Comparison of ENCODE assay signal across 10 cellular contexts in genomic region chr7:131554880-131555516, GRCh38. TPM values are rescaled to one million over a fixed set of nuclear protein-coding genes. Genes with fewer than 3 reads are reported as not detected.
DNase-seq lines count a peak whose midpoint lies in the region; ATAC-seq, FAIRE-seq and TF ChIP-seq lines count a peak whose summit lies in the region.
"Had no signal": no experiment of that assay in that cellular context is flagged by ENCODE, and none has a peak within 500 bp of the region (broad histone marks: within the 10 kb centered on the region; RNA-seq: fewer than 3 reads in every experiment).

No MANE protein-coding gene starts in this region.

- no peak overlapping the region for H3K4me3 ChIP-seq in mammary epithelial cell (replicated peaks in 1 of 3; ENCODE audit: insufficient read depth in 1 of 3, low read depth in 2 of 3, low read length in 3 of 3)
- H3K4me3 ChIP-seq in GM12878 = no peak overlapping the region
- H3K4me3 ChIP-seq in urinary bladder (ENCODE audit: low read depth, low read length) = peak overlapping the region; percentile 61

- TF ChIP-seq EP300 in GM12878 (IDR thresholded peaks at IDR 0.05; ENCODE audit: borderline replicate concordance in 1 of 2, control insufficient read depth in 1 of 2, low read depth in 2 of 2, low read length in 2 of 2) = no peak

- H3K4me1 Mint-ChIP-seq in MCF 10A (ENCODE audit: insufficient read depth, unreplicated experiment) (no peaks in the 10 kb centered on the region), mesothelial cell of epicardium (peaks cover 46% of the 10 kb centered on the region)

- H3K27me3 ChIP-seq in mammary epithelial cell (ENCODE audit: insufficient read depth, low read length) (peaks cover 39% of the 10 kb centered on the region), GM12878 (replicated peaks in 1 of 2; ENCODE audit: control insufficient read depth in 2 of 2, insufficient read depth in 2 of 2, low read length in 1 of 2) (peaks cover 8 to 36% of the 10 kb centered on the region in 2 experiments)

- WGBS in mammary epithelial cell (ENCODE audit: low coverage, missing lambda C conversion rate) = 97% methylated on average over 6 of the region's 12 CpGs
- WGBS in GM12878 (ENCODE audit: insufficient coverage, insufficient replicate concordance, low lambda C conversion rate, missing lambda C conversion rate) = 52% methylated on average over 12 of the region's 12 CpGs
- 62% methylated on average over 12 of the region's 12 CpGs for WGBS in urinary bladder

- no TSS peak for BruUV-seq in MCF 10A (replicated peaks; lab: Mats Ljungman, UMichigan)
- BruUV-seq in mammary epithelial cell (replicated peaks; lab: Mats Ljungman, UMichigan) = no TSS peak
- BruUV-seq in GM12878 (replicated peaks; lab: Mats Ljungman, UMichigan) = no TSS peak

- intact Hi-C loops in MCF 10A (cut with micrococcal nuclease) (no loop called here), mammary epithelial cell (cut with micrococcal nuclease) (no loop called here), GM12878 (cut with micrococcal nuclease; ENCODE audit: unreplicated experiment) (no loop called here)

- no peaks in the 10 kb centered on the region for H3K9me3 Mint-ChIP-seq in MCF 10A (ENCODE audit: unreplicated experiment)
- no peaks in the 10 kb centered on the region for H3K9me3 Mint-ChIP-seq in mesothelial cell of epicardium
- H3K9me3 Mint-ChIP-seq: activated naive CD8-positive, alpha-beta T cell treated with anti-CD3 and anti-CD28 coated beads, Interleukin-2, amount 10 ng/mL, durations not matched to agents 7 days and 5 days had no signal

- CTCF ChIA-PET in MCF 10A (lab: Yijun Ruan, JAX) = interaction anchor here (0.7 to 2.6 kb wide), 2 partner anchors 42 to 643 kb away, joined by 3 to 10 read pairs; no protein-coding TSS in a partner anchor
- CTCF ChIA-PET in mammary epithelial cell (lab: Charles Lee; ENCODE audit: low non-redundant PET) = no interaction called here
- CTCF ChIA-PET in GM12878 (lab: Yijun Ruan, JAX) = interaction anchor here (1.4 to 1.9 kb wide), 2 partner anchors 8 to 17 kb away, joined by 3 to 5 read pairs; no protein-coding TSS in a partner anchor

- TF ChIP-seq POLR2A in GM12878 (IDR thresholded peaks at IDR 0.05; ENCODE audit: low read depth, low read length) = no peak

- H4K20me1 ChIP-seq in mammary epithelial cell (ENCODE audit: insufficient read depth, low read length) = no peaks in the 10 kb centered on the region
- peaks cover 5% of the 10 kb centered on the region; the same call in 1 of the 2 replicates for H4K20me1 ChIP-seq in GM12878 (ENCODE audit: control insufficient read depth, insufficient read depth)

- RAD21 ChIA-PET in GM12878 (lab: Charles Lee; ENCODE audit: unreplicated experiment) = no interaction called here

- H3K79me2 ChIP-seq in mammary epithelial cell (ENCODE audit: insufficient read depth, low read length) = no peaks in the 10 kb centered on the region
- H3K79me2 ChIP-seq in GM12878 (ENCODE audit: control insufficient read depth, insufficient read depth, low read length) = no peaks in the 10 kb centered on the region

- no peak overlapping the region for H3K9ac ChIP-seq in mammary epithelial cell (ENCODE audit: insufficient read depth, low read length)
- H3K9ac ChIP-seq in GM12878 (ENCODE audit: control insufficient read depth, insufficient read depth, low read length) = no peak overlapping the region

- TF ChIP-seq CTCF in MCF 10A (IDR thresholded peaks at IDR 0.05; ENCODE audit: unreplicated experiment) (no peak), mammary epithelial cell (conservative IDR thresholded peaks at IDR 0.05 in 1 of 2, IDR thresholded peaks at IDR 0.05 in 1 of 2; ENCODE audit: extremely low read depth in 1 of 2, insufficient read depth in 1 of 2, low read depth in 1 of 2, low read length in 2 of 2) (no peak), GM12878 (IDR thresholded peaks at IDR 0.05 in 2 of 3, conservative IDR thresholded peaks at IDR 0.05 in 1 of 3; ENCODE audit: control insufficient read depth in 2 of 3, extremely low read depth in 1 of 3, insufficient read depth in 1 of 3, low read depth in 3 of 3, low read length in 3 of 3) (no peak), mesothelial cell of epicardium (IDR thresholded peaks at IDR 0.05; ENCODE audit: unreplicated experiment) (no peak)

- H3K4me1 ChIP-seq in mammary epithelial cell (ENCODE audit: insufficient read depth, low read length) (peaks cover 16% of the 10 kb centered on the region), GM12878 (ENCODE audit: control insufficient read depth, insufficient read depth, low read length) (peaks cover 10% of the 10 kb centered on the region), urinary bladder (ENCODE audit: insufficient read depth) (no peaks in the 10 kb centered on the region)

- TF ChIP-seq RAD21 in GM12878 (IDR thresholded peaks at IDR 0.05; ENCODE audit: insufficient read depth, low read depth, low read length) = no peak

- no peak overlapping the region for H3K27ac Mint-ChIP-seq in MCF 10A (ENCODE audit: low read depth, unreplicated experiment)
- H3K27ac Mint-ChIP-seq in mesothelial cell of epicardium = peak overlapping the region; percentile 26
- H3K27ac Mint-ChIP-seq: activated naive CD8-positive, alpha-beta T cell treated with anti-CD3 and anti-CD28 coated beads, Interleukin-2, amount 10 ng/mL, durations not matched to agents 7 days and 5 days had no signal

- in situ Hi-C loops in mammary epithelial cell (cut with MboI; ENCODE audit: low sequenced_read_pairs in 2 of 2) (no loop called here), GM12878 (cut with MboI) (no loop called here)

- dilution Hi-C loops in mammary epithelial cell (cut with HindIII; ENCODE audit: low sequenced_read_pairs) = no loop called here

- H3K27me3 Mint-ChIP-seq in MCF 10A (ENCODE audit: insufficient read depth, unreplicated experiment) (peaks cover 21% of the 10 kb centered on the region), mesothelial cell of epicardium (ENCODE audit: low read depth) (peaks cover 52% of the 10 kb centered on the region)

- H3K4me2 ChIP-seq in mammary epithelial cell (ENCODE audit: insufficient read depth, low read depth, low read length) (no peak overlapping the region), GM12878 (ENCODE audit: control insufficient read depth, insufficient read depth) (no peak overlapping the region)

- H3K36me3 Mint-ChIP-seq in MCF 10A (ENCODE audit: insufficient read depth, unreplicated experiment) (no peaks in the 10 kb centered on the region), mesothelial cell of epicardium (no peaks in the 10 kb centered on the region)
- H3K36me3 Mint-ChIP-seq: activated naive CD8-positive, alpha-beta T cell treated with anti-CD3 and anti-CD28 coated beads, Interleukin-2, amount 10 ng/mL, durations not matched to agents 7 days and 5 days had no signal

- no peak for FAIRE-seq in GM12878 (lab: Jason Lieb, UNC)

- SMC1A ChIA-PET in GM12878 (lab: Charles Lee; ENCODE audit: uncharacterized antibody, unreplicated experiment) = no interaction called here

- H3K36me3 ChIP-seq in mammary epithelial cell (ENCODE audit: insufficient read depth, low read length) = no peaks in the 10 kb centered on the region
- H3K36me3 ChIP-seq in GM12878 (ENCODE audit: control insufficient read depth in 2 of 2, insufficient read depth in 2 of 2, low read length in 1 of 2) = no peaks in the 10 kb centered on the region
- H3K36me3 ChIP-seq in urinary bladder (ENCODE audit: insufficient read depth) = no peaks in the 10 kb centered on the region

- H3K27ac ChIP-seq in mammary epithelial cell (ENCODE audit: insufficient read depth, low read depth, low read length) (no peak overlapping the region), GM12878 (ENCODE audit: control insufficient read depth, insufficient read depth) (no peak overlapping the region), urinary bladder (ENCODE audit: low read depth) (no peak overlapping the region)

- no peak for DNase-seq in MCF 10A (ENCODE audit: unreplicated experiment)
- no peak for DNase-seq in mammary epithelial cell
- DNase-seq in GM12878 (ENCODE audit: low read depth, low spot score) = no peak
- DNase-seq in mesothelial cell of epicardium (ENCODE audit: low spot score in 2 of 2, unreplicated experiment in 2 of 2) = no peak
- no peak for DNase-seq in 8988T
- DNase-seq: activated naive CD8-positive, alpha-beta T cell treated with anti-CD3 and anti-CD28 coated beads, Interleukin-2, amount 10 ng/mL, durations not matched to agents 7 days and 5 days; islet precursor cell had no signal

- peak overlapping the region; percentile 67 for H3K4me3 Mint-ChIP-seq in MCF 10A (ENCODE audit: unreplicated experiment)
- H3K4me3 Mint-ChIP-seq in mesothelial cell of epicardium = peak overlapping the region; percentile 82

- H2AFZ ChIP-seq in mammary epithelial cell (ENCODE audit: low read depth, low read length) (no peak overlapping the region), GM12878 (ENCODE audit: control insufficient read depth, low read depth, low read length) (no peak overlapping the region)

- ATAC-seq in GM12878 (no peak), HG02759 (IDR thresholded peaks at IDR 0.05; ENCODE audit: unreplicated experiment) (no peak), GM19455 (IDR thresholded peaks at IDR 0.05; ENCODE audit: unreplicated experiment) (no peak)

- H3K9me3 ChIP-seq in mammary epithelial cell (replicated peaks; ENCODE audit: insufficient read depth, low read length) = no peaks in the 10 kb centered on the region
- no peaks in the 10 kb centered on the region for H3K9me3 ChIP-seq in GM12878 (replicated peaks; ENCODE audit: control insufficient read depth, insufficient read depth, low read length)

- POLR2A ChIA-PET in MCF 10A (lab: Yijun Ruan, JAX) (no interaction called here), GM12878 (lab: Charles Lee) (interaction anchor here (0.6 kb wide), 1 partner anchor 22 kb away, joined by 4 read pairs; no protein-coding TSS in a partner anchor)

RNA-seq across cellular contexts. Expression of gene PODXL, which starts 1.4 kb away (rescaled TPM):
- 1.6 and 1.7 TPM in 2 replicates for total RNA-seq in MCF 10A (2022)
- under 1 TPM; 0.50 to 0.56 TPM for total RNA-seq in mammary epithelial cell
- 0.16 TPM for polyA plus RNA-seq in mammary epithelial cell
- not detected for polyA minus RNA-seq in mammary epithelial cell
- 1.5 and 2.3 TPM in 2 replicates for total RNA-seq in GM12878 (2013; cell fraction: nucleolus; rRNA removed)
- total RNA-seq in GM12878 (2014; rRNA removed) = 0.11 and 0.62 TPM in 2 replicates
- total RNA-seq in GM12878 (2014; rRNA removed; fragmentation: Illumina TruSeq; extraction: Trizol) = 0.14 and 0.36 TPM in 2 replicates
- 0.59 and 0.66 TPM in 2 replicates for total RNA-seq in GM12878 (2021)
- polyA plus RNA-seq in GM12878 (2011; ENCODE audit: low read depth) = 0.20 TPM
- polyA plus RNA-seq in GM12878 (2011; rRNA removed) = 0.85 and 1.8 TPM in 2 replicates
- 1.6 and 2.0 TPM in 2 replicates for polyA plus RNA-seq in GM12878 (2011; cell fraction: cytosol; rRNA removed)
- 3.1 and 3.7 TPM in 2 replicates for polyA plus RNA-seq in GM12878 (2011; cell fraction: nucleus; rRNA removed)
- 0.43 and 0.60 TPM in 2 replicates for polyA plus RNA-seq in GM12878 (2012)
- polyA plus RNA-seq in GM12878 (2014; fragmentation: Illumina TruSeq; extraction: Trizol) = 0.38 and 0.43 TPM in 2 replicates
- polyA plus RNA-seq in GM12878 (2014; fragmentation: Nextera tagmentation; extraction: Ambion mirVana) = under 1 TPM; 0.04 to 0.06 TPM
- polyA plus RNA-seq in GM12878 (2014; rRNA removed) = 0.37 and 0.38 TPM in 2 replicates
- polyA plus RNA-seq in GM12878 (2016; fragmentation: Nextera tagmentation; extraction: Ambion mirVana) = under 1 TPM; 0.18 to 0.50 TPM
- polyA minus RNA-seq in GM12878 (2011; rRNA and poly(A)+ RNA removed) = 1.9 and 2.1 TPM in 2 replicates
- polyA minus RNA-seq in GM12878 (2011; cell fraction: cytosol; rRNA and poly(A)+ RNA removed) = 3.3 and 3.7 TPM in 2 replicates
- 1.2 and 2.2 TPM in 2 replicates for polyA minus RNA-seq in GM12878 (2011; cell fraction: nucleus; rRNA and poly(A)+ RNA removed)
- 213 to 245 TPM (median 216 TPM) in 3 replicates for total RNA-seq in mesothelial cell of epicardium
- 18.7 TPM for total RNA-seq in urinary bladder
- polyA plus RNA-seq in urinary bladder = 30.8 TPM

Comparison
In these comparisons a context has a peak if more than half of its experiments do, and no peak if none do; other contexts are left out.
1. RNA of gene PODXL, which starts 1.4 kb away (total RNA-seq): 213 to 245 TPM in mesothelial cell of epicardium; 18.7 TPM in urinary bladder (single experiment), 1.6 to 1.7 TPM in MCF 10A, 0.11 to 2.3 TPM in GM12878 and 0.50 to 0.56 TPM in mammary epithelial cell; every median in the first group is over 10 times any median in the second.